21 cellular contexts compared by ENCODE assay signal in genomic region chr3:71458895-71459294, GRCh38.
A peak's percentile ranks its signal among the peaks of the same experiment; 100 is the strongest.
DNase-seq lines count a peak whose midpoint lies in the region; ATAC-seq and TF ChIP-seq lines count a peak whose summit lies in the region.
"Had no signal": no experiment of that assay in that cellular context is flagged by ENCODE, and none has a peak within 500 bp of the region (broad histone marks: within the 10 kb centered on the region; RNA-seq: fewer than 3 reads in every experiment).

No MANE protein-coding gene starts in this region.

- peaks cover 86% of the 10 kb centered on the region for H3K4me1 Mint-ChIP-seq in activated CD8-positive, alpha-beta T cell treated with anti-CD3 and anti-CD28 coated beads for 36 hours (ENCODE audit: low read depth)
- peaks cover 65% of the 10 kb centered on the region for H3K4me1 Mint-ChIP-seq in activated CD8-positive, alpha-beta T cell treated with anti-CD3 and anti-CD28 coated beads, Interleukin-2, amount 10 ng/mL, durations not matched to agents 7 days and 5 days (ENCODE audit: low read depth)
- peaks cover 88% of the 10 kb centered on the region for H3K4me1 Mint-ChIP-seq in CD8-positive, alpha-beta T cell (ENCODE audit: low read depth)
- H3K4me1 Mint-ChIP-seq in T-helper 17 cell, result peaks cover 59% of the 10 kb centered on the region
- H3K4me1 Mint-ChIP-seq in naive thymus-derived CD4-positive, alpha-beta T cell, result peaks cover 53 to 98% (median 90%) of the 10 kb centered on the region in 7 donors

- H3K27ac Mint-ChIP-seq in activated CD8-positive, alpha-beta T cell treated with anti-CD3 and anti-CD28 coated beads for 36 hours, result peak overlapping the region; percentile 93
- H3K27ac Mint-ChIP-seq in activated CD8-positive, alpha-beta T cell treated with anti-CD3 and anti-CD28 coated beads, Interleukin-2, amount 10 ng/mL, durations not matched to agents 7 days and 5 days, result no peak overlapping the region
- peak overlapping the region; percentile 99 for H3K27ac Mint-ChIP-seq in CD8-positive, alpha-beta T cell
- H3K27ac Mint-ChIP-seq in T-helper 17 cell, result peak overlapping the region; percentile 95
- H3K27ac Mint-ChIP-seq in naive thymus-derived CD4-positive, alpha-beta T cell, result peak overlapping the region in 8 of 9 donors; percentile 89 to 99 (median 96)
- H3K27ac Mint-ChIP-seq: IgD-negative memory B cell had no signal

- no peak overlapping the region for H3K4me3 Mint-ChIP-seq in activated CD8-positive, alpha-beta T cell treated with anti-CD3 and anti-CD28 coated beads for 36 hours
- no peak overlapping the region for H3K4me3 Mint-ChIP-seq in activated CD8-positive, alpha-beta T cell treated with anti-CD3 and anti-CD28 coated beads, Interleukin-2, amount 10 ng/mL, durations not matched to agents 7 days and 5 days
- no peak overlapping the region for H3K4me3 Mint-ChIP-seq in CD8-positive, alpha-beta T cell
- H3K4me3 Mint-ChIP-seq in T-helper 17 cell, result no peak overlapping the region
- peak overlapping the region in 7 of 10 donors; percentile 2 to 85 (median 76) for H3K4me3 Mint-ChIP-seq in naive thymus-derived CD4-positive, alpha-beta T cell
- H3K4me3 Mint-ChIP-seq: IgD-negative memory B cell had no signal

- no peaks in the 10 kb centered on the region for H3K9me3 ChIP-seq in CD8-positive, alpha-beta T cell (ENCODE audit: low read length)
- no peaks in the 10 kb centered on the region for H3K9me3 ChIP-seq in T-helper 17 cell (ENCODE audit: control insufficient read depth, low read length, poor library complexity, severe bottlenecking)
- H3K9me3 ChIP-seq in naive thymus-derived CD4-positive, alpha-beta T cell (ENCODE audit: control insufficient read depth in 2 of 3, low read length in 3 of 3), result no peaks in the 10 kb centered on the region
- no peaks in the 10 kb centered on the region for H3K9me3 ChIP-seq in right cardiac atrium (ENCODE audit: control insufficient read depth, low read length)
- H3K9me3 ChIP-seq in stomach, result no peaks in the 10 kb centered on the region
- H3K9me3 ChIP-seq: BE2C, SJSA1 had no signal

- no peak overlapping the region for H3K4me3 ChIP-seq in CD8-positive, alpha-beta T cell (ENCODE audit: low read depth, low read length)
- H3K4me3 ChIP-seq in naive thymus-derived CD4-positive, alpha-beta T cell (ENCODE audit: low read length), result no peak overlapping the region
- H3K4me3 ChIP-seq in right cardiac atrium (ENCODE audit: low read length) (no peak overlapping the region), stomach (no peak overlapping the region)
- H3K4me3 ChIP-seq: SJSA1 had no signal

- no peak for ATAC-seq in activated CD8-positive, alpha-beta T cell treated with anti-CD3 and anti-CD28 coated beads for 36 hours
- no peak for ATAC-seq in activated CD8-positive, alpha-beta T cell treated with anti-CD3 and anti-CD28 coated beads, Interleukin-2, amount 10 ng/mL, durations not matched to agents 7 days and 5 days
- no peak for ATAC-seq in CD8-positive, alpha-beta T cell
- ATAC-seq in T-helper 17 cell (no peak), right cardiac atrium (no peak), HG03045 (IDR thresholded peaks at IDR 0.05; ENCODE audit: unreplicated experiment) (no peak)
- no peak for ATAC-seq in naive thymus-derived CD4-positive, alpha-beta T cell
- ATAC-seq: HCT116 had no signal

- WGBS in right cardiac atrium, result 96% methylated on average over 1 of the region's 1 CpG
- WGBS in stomach, 5 donors, result 88 to 96% (median 92%) methylated on average over 1 of the region's 1 CpG

- TF ChIP-seq EP300 in stomach (IDR thresholded peaks at IDR 0.05), result no peak

- CTCF ChIA-PET in activated CD8-positive, alpha-beta T cell treated with anti-CD3 and anti-CD28 coated beads for 36 hours (lab: Charles Lee), result interaction anchor here (0.7 to 2.0 kb wide), 8 partner anchors 20 to 450 kb away, joined by 3 to 11 read pairs (median 3); no protein-coding TSS in a partner anchor
- CTCF ChIA-PET in activated CD8-positive, alpha-beta T cell treated with anti-CD3 and anti-CD28 coated beads, Interleukin-2, amount 10 ng/mL, durations not matched to agents 7 days and 5 days (lab: Charles Lee), result interaction anchor here (0.6 to 2.0 kb wide), 11 partner anchors 11 to 98 kb away, joined by 3 to 6 read pairs (median 3); no protein-coding TSS in a partner anchor
- CTCF ChIA-PET in CD8-positive, alpha-beta T cell (lab: Charles Lee), result interaction anchor here (0.7 to 2.7 kb wide), 3 partner anchors 14 to 53 kb away, joined by 4 to 15 read pairs (median 4); no protein-coding TSS in a partner anchor
- CTCF ChIA-PET in naive thymus-derived CD4-positive, alpha-beta T cell (lab: Charles Lee), result interaction anchor here (1.0 to 1.7 kb wide), 4 partner anchors 11 to 33 kb away, joined by 3 to 5 read pairs (median 4); no protein-coding TSS in a partner anchor

- intact Hi-C loops in activated CD8-positive, alpha-beta T cell treated with anti-CD3 and anti-CD28 coated beads for 36 hours (cut with micrococcal nuclease), result no loop called here
- intact Hi-C loops in CD8-positive, alpha-beta T cell (cut with DNase I, micrococcal nuclease), result loop anchor here (5.0 to 10.0 kb wide), 2 partner anchors 42 to 266 kb away; partner anchors contain the start of gene EIF4E3 (in 1 of the 2)
- intact Hi-C loops in naive thymus-derived CD4-positive, alpha-beta T cell (cut with micrococcal nuclease), result loop anchor here in 1 of 2 donors (1.0 kb wide), 2 partner anchors 7 to 9 kb away; no protein-coding TSS in a partner anchor
- intact Hi-C loops in right cardiac atrium (cut with DNase I), result no loop called here
- intact Hi-C loops in stomach (cut with DNase I; ENCODE audit: low total_unique reads), result no loop called here

- peaks cover 64% of the 10 kb centered on the region for H3K4me1 ChIP-seq in CD8-positive, alpha-beta T cell (ENCODE audit: insufficient read depth, low read length)
- peaks cover 45 to 70% of the 10 kb centered on the region in 2 donors for H3K4me1 ChIP-seq in naive thymus-derived CD4-positive, alpha-beta T cell (ENCODE audit: control insufficient read depth in 2 of 2, insufficient read depth in 2 of 2, low read length in 2 of 2)
- H3K4me1 ChIP-seq in right cardiac atrium (ENCODE audit: control insufficient read depth, insufficient read depth, low read length) (peaks cover 2% of the 10 kb centered on the region), stomach (peaks cover 5 to 45% (median 22%) of the 10 kb centered on the region in 4 donors)
- H3K4me1 ChIP-seq: BE2C had no signal

- H3K36me3 ChIP-seq in CD8-positive, alpha-beta T cell (ENCODE audit: insufficient read depth, low read length), result no peaks in the 10 kb centered on the region
- H3K36me3 ChIP-seq in naive thymus-derived CD4-positive, alpha-beta T cell (ENCODE audit: control insufficient read depth in 2 of 3, insufficient read depth in 3 of 3, low read length in 3 of 3), result peaks cover 0 to 5% (median 0%) of the 10 kb centered on the region in 3 experiments
- H3K36me3 ChIP-seq in stomach, result no peaks in the 10 kb centered on the region
- H3K36me3 ChIP-seq: BE2C, SJSA1 had no signal

- DNase-seq in activated CD8-positive, alpha-beta T cell treated with anti-CD3 and anti-CD28 coated beads for 36 hours, result no peak
- no peak for DNase-seq in activated CD8-positive, alpha-beta T cell treated with anti-CD3 and anti-CD28 coated beads, Interleukin-2, amount 10 ng/mL, durations not matched to agents 7 days and 5 days
- DNase-seq in CD8-positive, alpha-beta T cell, result no peak
- DNase-seq in T-helper 17 cell (no peak), right cardiac atrium (no peak), stomach (no peak)
- no peak for DNase-seq in naive thymus-derived CD4-positive, alpha-beta T cell
- DNase-seq: BE2C, Calu3, GDM1, Kasumi-1, NCI-H1694, NCI-H2081, NCI-H2171, NCI-H345, NCI-H82, OCI-M1 had no signal

- H3K9me3 Mint-ChIP-seq in activated CD8-positive, alpha-beta T cell treated with anti-CD3 and anti-CD28 coated beads for 36 hours, result no peaks in the 10 kb centered on the region
- no peaks in the 10 kb centered on the region for H3K9me3 Mint-ChIP-seq in activated CD8-positive, alpha-beta T cell treated with anti-CD3 and anti-CD28 coated beads, Interleukin-2, amount 10 ng/mL, durations not matched to agents 7 days and 5 days (ENCODE audit: insufficient read depth)
- no peaks in the 10 kb centered on the region for H3K9me3 Mint-ChIP-seq in CD8-positive, alpha-beta T cell
- H3K9me3 Mint-ChIP-seq in naive thymus-derived CD4-positive, alpha-beta T cell, result peaks cover 0 to 5% (median 0%) of the 10 kb centered on the region in 11 donors
- H3K9me3 Mint-ChIP-seq: IgD-negative memory B cell had no signal

- no peak for TF ChIP-seq POLR2A in stomach (IDR thresholded peaks at IDR 0.05)

- peak overlapping the region; percentile 28 for H3K27ac ChIP-seq in CD8-positive, alpha-beta T cell (ENCODE audit: low read depth, low read length)
- H3K27ac ChIP-seq in naive thymus-derived CD4-positive, alpha-beta T cell (ENCODE audit: low read depth, low read length), result peak overlapping the region; percentile 90
- H3K27ac ChIP-seq in right cardiac atrium (ENCODE audit: low read length), result no peak overlapping the region
- no peak overlapping the region for H3K27ac ChIP-seq in stomach
- H3K27ac ChIP-seq: SJSA1 had no signal

- H3K36me3 Mint-ChIP-seq in activated CD8-positive, alpha-beta T cell treated with anti-CD3 and anti-CD28 coated beads for 36 hours (ENCODE audit: low read depth), result peaks cover 31% of the 10 kb centered on the region
- peaks cover 15% of the 10 kb centered on the region for H3K36me3 Mint-ChIP-seq in activated CD8-positive, alpha-beta T cell treated with anti-CD3 and anti-CD28 coated beads, Interleukin-2, amount 10 ng/mL, durations not matched to agents 7 days and 5 days (ENCODE audit: low read depth)
- peaks cover 37% of the 10 kb centered on the region for H3K36me3 Mint-ChIP-seq in CD8-positive, alpha-beta T cell
- H3K36me3 Mint-ChIP-seq in T-helper 17 cell (ENCODE audit: low read depth), result peaks cover 6% of the 10 kb centered on the region
- peaks cover 12 to 43% (median 30%) of the 10 kb centered on the region in 5 donors for H3K36me3 Mint-ChIP-seq in naive thymus-derived CD4-positive, alpha-beta T cell
- H3K36me3 Mint-ChIP-seq: IgD-negative memory B cell had no signal

- TF ChIP-seq CTCF in activated CD8-positive, alpha-beta T cell treated with anti-CD3 and anti-CD28 coated beads for 36 hours (IDR thresholded peaks at IDR 0.05), result no peak
- no peak for TF ChIP-seq CTCF in CD8-positive, alpha-beta T cell (IDR thresholded peaks at IDR 0.05)
- TF ChIP-seq CTCF in stomach (IDR thresholded peaks at IDR 0.05), result no peak

- H3K27me3 ChIP-seq in CD8-positive, alpha-beta T cell (ENCODE audit: insufficient read depth, low read length), result no peaks in the 10 kb centered on the region
- no peaks in the 10 kb centered on the region for H3K27me3 ChIP-seq in naive thymus-derived CD4-positive, alpha-beta T cell (ENCODE audit: control insufficient read depth in 2 of 2, insufficient read depth in 2 of 2, low read length in 2 of 2)
- H3K27me3 ChIP-seq in right cardiac atrium (ENCODE audit: control insufficient read depth, insufficient read depth) (no peaks in the 10 kb centered on the region), stomach (no peaks in the 10 kb centered on the region)
- H3K27me3 ChIP-seq: BE2C, SJSA1 had no signal

- POLR2A ChIA-PET in activated CD8-positive, alpha-beta T cell treated with anti-CD3 and anti-CD28 coated beads for 36 hours (lab: Charles Lee), result interaction anchor here (0.7 to 1.4 kb wide), 4 partner anchors 9 to 37 kb away, joined by 3 to 5 read pairs (median 4); no protein-coding TSS in a partner anchor
- POLR2A ChIA-PET in activated CD8-positive, alpha-beta T cell treated with anti-CD3 and anti-CD28 coated beads, Interleukin-2, amount 10 ng/mL, durations not matched to agents 7 days and 5 days (lab: Charles Lee), result interaction anchor here (1.1 kb wide), 1 partner anchor 124 kb away, joined by 3 read pairs; no protein-coding TSS in a partner anchor
- POLR2A ChIA-PET in CD8-positive, alpha-beta T cell (lab: Charles Lee), result interaction anchor here (0.9 to 1.4 kb wide), 6 partner anchors 11 to 154 kb away, joined by 3 to 8 read pairs (median 4); no protein-coding TSS in a partner anchor
- POLR2A ChIA-PET in naive thymus-derived CD4-positive, alpha-beta T cell (lab: Charles Lee), result interaction anchor here (0.7 to 2.9 kb wide), 16 partner anchors 8 to 53 kb away, joined by 3 to 18 read pairs (median 5); no protein-coding TSS in a partner anchor

- no peaks in the 10 kb centered on the region for H3K27me3 Mint-ChIP-seq in activated CD8-positive, alpha-beta T cell treated with anti-CD3 and anti-CD28 coated beads for 36 hours
- no peaks in the 10 kb centered on the region for H3K27me3 Mint-ChIP-seq in activated CD8-positive, alpha-beta T cell treated with anti-CD3 and anti-CD28 coated beads, Interleukin-2, amount 10 ng/mL, durations not matched to agents 7 days and 5 days (ENCODE audit: low read depth)
- H3K27me3 Mint-ChIP-seq in CD8-positive, alpha-beta T cell (ENCODE audit: low read depth), result no peaks in the 10 kb centered on the region
- no peaks in the 10 kb centered on the region for H3K27me3 Mint-ChIP-seq in T-helper 17 cell
- H3K27me3 Mint-ChIP-seq in naive thymus-derived CD4-positive, alpha-beta T cell, result peaks cover 0 to 13% (median 0%) of the 10 kb centered on the region in 5 donors

Comparison
In these comparisons a context has a peak if more than half of its experiments do, and no peak if none do; other contexts are left out.
1. H3K4me3 Mint-ChIP-seq: peak in naive thymus-derived CD4-positive, alpha-beta T cell (7 of 10); none in activated CD8-positive, alpha-beta T cell treated with anti-CD3 and anti-CD28 coated beads for 36 hours (single experiment), activated CD8-positive, alpha-beta T cell treated with anti-CD3 and anti-CD28 coated beads, Interleukin-2, amount 10 ng/mL, durations not matched to agents 7 days and 5 days (single experiment), CD8-positive, alpha-beta T cell (single experiment) and T-helper 17 cell (single experiment).
2. H3K27ac ChIP-seq: peak in CD8-positive, alpha-beta T cell (single experiment) and naive thymus-derived CD4-positive, alpha-beta T cell (single experiment); none in right cardiac atrium (single experiment) and stomach (0 of 5).
3. intact Hi-C loops: an anchor here in CD8-positive, alpha-beta T cell (5.0 to 10.0 kb wide); none called in activated CD8-positive, alpha-beta T cell treated with anti-CD3 and anti-CD28 coated beads for 36 hours, right cardiac atrium and stomach.